14 cellular contexts compared by ENCODE assay signal in genomic region chr2:85525029-85525428, GRCh38. TPM values are rescaled to one million over a fixed set of nuclear protein-coding genes. Genes with fewer than 3 reads are reported as not detected.
A peak's percentile ranks its signal among the peaks of the same experiment; 100 is the strongest.
DNase-seq lines count a peak whose midpoint lies in the region; ATAC-seq and TF ChIP-seq lines count a peak whose summit lies in the region.
"Had no signal": no experiment of that assay in that cellular context is flagged by ENCODE, and none has a peak within 500 bp of the region (broad histone marks: within the 10 kb centered on the region; RNA-seq: fewer than 3 reads in every experiment).

No MANE protein-coding gene starts in this region.

- H3K4me1 Mint-ChIP-seq in MCF 10A (ENCODE audit: insufficient read depth, unreplicated experiment): no peaks in the 10 kb centered on the region
- no peaks in the 10 kb centered on the region for H3K4me1 Mint-ChIP-seq in CD4-positive, alpha-beta T cell (ENCODE audit: low read depth)
- H3K4me1 Mint-ChIP-seq in stimulated activated effector memory CD8-positive, alpha-beta T cell treated with anti-CD3 and anti-CD28 coated beads, Interleukin-12 subunit alpha, Interleukin-12 subunit beta, amount 100 ng/mL, for 72 hours: no peaks in the 10 kb centered on the region

- H3K9me2 ChIP-seq in OCI-LY7 (ENCODE audit: insufficient read depth, low read length): no peaks in the 10 kb centered on the region

- H4K20me1 ChIP-seq in OCI-LY7 (ENCODE audit: insufficient read depth, low read length): no peaks in the 10 kb centered on the region

- no peaks in the 10 kb centered on the region for H3K9me3 Mint-ChIP-seq in MCF 10A (ENCODE audit: unreplicated experiment)
- no peaks in the 10 kb centered on the region for H3K9me3 Mint-ChIP-seq in CD4-positive, alpha-beta T cell
- H3K9me3 Mint-ChIP-seq in stimulated activated effector memory CD8-positive, alpha-beta T cell treated with anti-CD3 and anti-CD28 coated beads, Interleukin-12 subunit alpha, Interleukin-12 subunit beta, amount 100 ng/mL, for 72 hours: no peaks in the 10 kb centered on the region
- H3K9me3 Mint-ChIP-seq: activated naive CD4-positive, alpha-beta T cell treated with anti-CD3 and anti-CD28 coated beads, Interleukin-2, amount 10 ng/mL, durations not matched to agents 7 days and 5 days; CD8-positive, alpha-beta T cell had no signal

- DNase-seq in OCI-LY7 (ENCODE audit: low spot score) (no peak), esophagus squamous epithelium (lab: John Stamatoyannopoulos, UW) (no peak), stomach (no peak), MCF 10A (ENCODE audit: unreplicated experiment) (no peak)
- DNase-seq in CD4-positive, alpha-beta T cell: no peak
- no peak for DNase-seq in stimulated activated effector memory CD8-positive, alpha-beta T cell treated with anti-CD3 and anti-CD28 coated beads, Interleukin-12 subunit alpha, Interleukin-12 subunit beta, amount 100 ng/mL, for 72 hours (ENCODE audit: low spot score in 2 of 2)
- DNase-seq: activated naive CD4-positive, alpha-beta T cell treated with anti-CD3 and anti-CD28 coated beads, Interleukin-2, amount 10 ng/mL, durations not matched to agents 7 days and 5 days; CD8-positive, alpha-beta T cell; cerebellar nuclear complex; NCI-H1092 treated with DMSO at 0.1 percent for 48 hours; NCI-H446 treated with DMSO at 0.1 percent for 48 hours; RPMI8226 had no signal

- no peaks in the 10 kb centered on the region for H3K79me2 ChIP-seq in OCI-LY7 (ENCODE audit: insufficient read depth, low read depth, low read length)

- TF ChIP-seq CTCF in OCI-LY7 (conservative IDR thresholded peaks at IDR 0.05; ENCODE audit: low read length) (no peak), esophagus squamous epithelium (IDR thresholded peaks at IDR 0.05) (no peak), stomach (IDR thresholded peaks at IDR 0.05) (no peak), MCF 10A (IDR thresholded peaks at IDR 0.05; ENCODE audit: unreplicated experiment) (no peak)
- no peak for TF ChIP-seq CTCF in CD4-positive, alpha-beta T cell (IDR thresholded peaks at IDR 0.05)

- no peaks in the 10 kb centered on the region for H3K36me3 ChIP-seq in OCI-LY7 (ENCODE audit: insufficient read depth, low read length)
- no peaks in the 10 kb centered on the region for H3K36me3 ChIP-seq in esophagus squamous epithelium
- no peaks in the 10 kb centered on the region for H3K36me3 ChIP-seq in stomach

- no peak overlapping the region for H3K4me3 Mint-ChIP-seq in MCF 10A (ENCODE audit: unreplicated experiment)
- H3K4me3 Mint-ChIP-seq in CD4-positive, alpha-beta T cell: no peak overlapping the region
- H3K4me3 Mint-ChIP-seq in stimulated activated effector memory CD8-positive, alpha-beta T cell treated with anti-CD3 and anti-CD28 coated beads, Interleukin-12 subunit alpha, Interleukin-12 subunit beta, amount 100 ng/mL, for 72 hours: no peak overlapping the region
- H3K4me3 Mint-ChIP-seq: activated naive CD4-positive, alpha-beta T cell treated with anti-CD3 and anti-CD28 coated beads, Interleukin-2, amount 10 ng/mL, durations not matched to agents 7 days and 5 days; CD8-positive, alpha-beta T cell had no signal

- no peaks in the 10 kb centered on the region for H3K36me3 Mint-ChIP-seq in MCF 10A (ENCODE audit: insufficient read depth, unreplicated experiment)
- no peaks in the 10 kb centered on the region for H3K36me3 Mint-ChIP-seq in CD4-positive, alpha-beta T cell (ENCODE audit: low read depth)
- H3K36me3 Mint-ChIP-seq in stimulated activated effector memory CD8-positive, alpha-beta T cell treated with anti-CD3 and anti-CD28 coated beads, Interleukin-12 subunit alpha, Interleukin-12 subunit beta, amount 100 ng/mL, for 72 hours: no peaks in the 10 kb centered on the region
- H3K36me3 Mint-ChIP-seq: activated naive CD4-positive, alpha-beta T cell treated with anti-CD3 and anti-CD28 coated beads, Interleukin-2, amount 10 ng/mL, durations not matched to agents 7 days and 5 days; CD8-positive, alpha-beta T cell had no signal

- CTCF ChIA-PET in OCI-LY7 (lab: Charles Lee; ENCODE audit: unreplicated experiment) (interaction anchor here (0.5 kb wide), 1 partner anchor 52 kb away, joined by 3 read pairs; no protein-coding TSS in a partner anchor), MCF 10A (lab: Yijun Ruan, JAX) (no interaction called here)
- CTCF ChIA-PET in CD4-positive, alpha-beta T cell (lab: Charles Lee): no interaction called here

- no peaks in the 10 kb centered on the region for H3K9me3 ChIP-seq in OCI-LY7 (ENCODE audit: low read length)
- H3K9me3 ChIP-seq in esophagus squamous epithelium: no peaks in the 10 kb centered on the region
- no peaks in the 10 kb centered on the region for H3K9me3 ChIP-seq in stomach
- no peaks in the 10 kb centered on the region for H3K9me3 ChIP-seq in CD4-positive, alpha-beta T cell (ENCODE audit: control insufficient read depth, low read length)

- no peak for TF ChIP-seq EP300 in stomach (IDR thresholded peaks at IDR 0.05)

- TF ChIP-seq POLR2A in esophagus squamous epithelium (IDR thresholded peaks at IDR 0.05) (no peak), stomach (IDR thresholded peaks at IDR 0.05) (no peak)

- no peaks in the 10 kb centered on the region for H3K27me3 Mint-ChIP-seq in MCF 10A (ENCODE audit: insufficient read depth, unreplicated experiment)
- no peaks in the 10 kb centered on the region for H3K27me3 Mint-ChIP-seq in CD4-positive, alpha-beta T cell

- POLR2A ChIA-PET in OCI-LY7 (lab: Charles Lee): interaction anchor here (0.7 to 1.8 kb wide), 6 partner anchors 9 to 84 kb away, joined by 3 to 5 read pairs (median 4); partner anchors contain the start of gene MAT2A
- POLR2A ChIA-PET in MCF 10A (lab: Yijun Ruan, JAX): interaction anchor here (2.6 to 2.9 kb wide), 2 partner anchors 13 to 21 kb away, joined by 10 to 17 read pairs; partner anchors contain the start of gene MAT2A
- POLR2A ChIA-PET in CD4-positive, alpha-beta T cell (lab: Charles Lee): interaction anchor here (2.8 kb wide), 1 partner anchor 14 kb away, joined by 7 read pairs; the partner anchor contains the start of gene MAT2A

- no peak overlapping the region for H3K27ac Mint-ChIP-seq in MCF 10A (ENCODE audit: low read depth, unreplicated experiment)
- H3K27ac Mint-ChIP-seq in CD4-positive, alpha-beta T cell: no peak overlapping the region
- H3K27ac Mint-ChIP-seq in stimulated activated effector memory CD8-positive, alpha-beta T cell treated with anti-CD3 and anti-CD28 coated beads, Interleukin-12 subunit alpha, Interleukin-12 subunit beta, amount 100 ng/mL, for 72 hours: no peak overlapping the region
- H3K27ac Mint-ChIP-seq: activated naive CD4-positive, alpha-beta T cell treated with anti-CD3 and anti-CD28 coated beads, Interleukin-2, amount 10 ng/mL, durations not matched to agents 7 days and 5 days; CD8-positive, alpha-beta T cell had no signal

- H3K27ac ChIP-seq in OCI-LY7 (ENCODE audit: low read depth, low read length, poor library complexity, severe bottlenecking) (no peak overlapping the region), esophagus squamous epithelium (peak overlapping the region in 3 of 4 donors; percentile 57 to 70 (median 60)), stomach (peak overlapping the region; percentile 13 to 84 (median 75))
- no peak overlapping the region for H3K27ac ChIP-seq in CD4-positive, alpha-beta T cell (ENCODE audit: low read depth, low read length)

- H3K4me3 ChIP-seq in OCI-LY7 (ENCODE audit: low read depth, low read length, poor library complexity, severe bottlenecking) (no peak overlapping the region), esophagus squamous epithelium (no peak overlapping the region), stomach (no peak overlapping the region)

- no peak for ATAC-seq in CD4-positive, alpha-beta T cell (ENCODE audit: poor library complexity)
- ATAC-seq in stimulated activated effector memory CD8-positive, alpha-beta T cell treated with anti-CD3 and anti-CD28 coated beads, Interleukin-12 subunit alpha, Interleukin-12 subunit beta, amount 100 ng/mL, for 72 hours: no peak
- ATAC-seq: CD8-positive, alpha-beta T cell; esophagus mucosa had no signal

- peak overlapping the region; percentile 38; the same call in 1 of the 2 replicates for H2AFZ ChIP-seq in OCI-LY7 (ENCODE audit: low read length)

- no TSS peak for BruUV-seq in OCI-LY7 (replicated peaks; lab: Mats Ljungman, UMichigan)
- no TSS peak for BruUV-seq in MCF 10A (replicated peaks; lab: Mats Ljungman, UMichigan)

- WGBS in esophagus squamous epithelium, 2 donors: 73 to 77% methylated on average over 5 of the region's 5 CpGs
- WGBS in stomach, 5 donors: 47 to 69% (median 52%) methylated on average over 4 to 5 of the region's 5 CpGs

- no peak overlapping the region for H3K4me2 ChIP-seq in OCI-LY7 (ENCODE audit: low read length)

- H3K27me3 ChIP-seq in esophagus squamous epithelium (no peaks in the 10 kb centered on the region), stomach (no peaks in the 10 kb centered on the region)
- H3K27me3 ChIP-seq in CD4-positive, alpha-beta T cell (ENCODE audit: control insufficient read depth, insufficient read depth, low read length): no peaks in the 10 kb centered on the region

- intact Hi-C loops in OCI-LY7 (cut with micrococcal nuclease; ENCODE audit: unreplicated experiment) (loop anchor here (10.0 kb wide), 1 partner anchor 50 kb away; no protein-coding TSS in a partner anchor), esophagus squamous epithelium (cut with DNase I) (no loop called here), stomach (cut with DNase I; ENCODE audit: low total_unique reads) (no loop called here), MCF 10A (cut with micrococcal nuclease) (no loop called here)
- intact Hi-C loops in CD4-positive, alpha-beta T cell (cut with DNase I, micrococcal nuclease): no loop called here

- H3K4me1 ChIP-seq in OCI-LY7 (ENCODE audit: insufficient read depth, low read length, poor library complexity, severe bottlenecking) (peaks cover 14% of the 10 kb centered on the region), esophagus squamous epithelium (peaks cover 0 to 27% (median 7%) of the 10 kb centered on the region in 3 donors), stomach (peaks cover 22 to 32% (median 26%) of the 10 kb centered on the region in 4 donors)

RNA-seq across cellular contexts. Expression of gene MAT2A, which starts 13.9 kb away (rescaled TPM):
- total RNA-seq in OCI-LY7 (2014; rRNA removed; shearing (Covaris generic)): 336 and 350 TPM in 2 replicates
- total RNA-seq in OCI-LY7 (2022) (462 and 466 TPM in 2 replicates), esophagus squamous epithelium (100 to 1,000 TPM in 2 of 4 donors, 10 to 100 TPM in 2; 81.8 to 272 (median 121) TPM), stomach (100 to 1,000 TPM in 3 of 5 donors, 10 to 100 TPM in 2; 88.7 to 278 (median 190) TPM), MCF 10A (2022) (348 and 366 TPM in 2 replicates)
- polyA plus RNA-seq in stomach: 100 to 1,000 TPM in 1 of 3 donors, 10 to 100 TPM in 2; 73.3 to 107 (median 91.2) TPM
- total RNA-seq in CD4-positive, alpha-beta T cell: 100 to 1,000 TPM; 121 to 122 TPM

RNA-seq across cellular contexts. Expression of gene GGCX, which starts 36.3 kb away (rescaled TPM):
- 16.5 and 33.3 TPM in 2 replicates for total RNA-seq in OCI-LY7 (2014; rRNA removed; shearing (Covaris generic))
- total RNA-seq in OCI-LY7 (2022) (32.5 and 32.8 TPM in 2 replicates), esophagus squamous epithelium (10 to 100 TPM; 19.7 to 27.5 (median 23.3) TPM), stomach (10 to 100 TPM; 12.2 to 87.5 (median 19.6) TPM), MCF 10A (2022) (49.1 and 52.2 TPM in 2 replicates)
- polyA plus RNA-seq in stomach: 10 to 100 TPM in 2 of 3 donors, 1 to 10 TPM in 1; 5.2 to 15.1 (median 14.9) TPM
- 10 to 100 TPM; 22.9 to 27.6 TPM for total RNA-seq in CD4-positive, alpha-beta T cell

RNA-seq across cellular contexts. Expression of gene VAMP8, which starts 52.4 kb away (rescaled TPM):
- 112 and 156 TPM in 2 replicates for total RNA-seq in OCI-LY7 (2014; rRNA removed; shearing (Covaris generic))
- total RNA-seq in OCI-LY7 (2022): 152 and 160 TPM in 2 replicates
- total RNA-seq in esophagus squamous epithelium: 100 to 1,000 TPM in 1 of 4 donors, 10 to 100 TPM in 3; 78.8 to 144 (median 93.8) TPM
- 100 to 1,000 TPM in 2 of 5 donors, 10 to 100 TPM in 1, 1 to 10 TPM in 1, not detected in 1; 2.2 to 191 (median 79.6) TPM for total RNA-seq in stomach
- polyA plus RNA-seq in stomach: 100 to 1,000 TPM; 358 to 568 (median 435) TPM
- 49.9 and 56.0 TPM in 2 replicates for total RNA-seq in MCF 10A (2022)
- total RNA-seq in CD4-positive, alpha-beta T cell: 10 to 100 TPM; 32.3 to 37.3 TPM

RNA-seq across cellular contexts. Expression of gene VAMP5, which starts 59.2 kb away (rescaled TPM):
- total RNA-seq in OCI-LY7 (2014; rRNA removed; shearing (Covaris generic)): 0.54 and 3.0 TPM in 2 replicates
- total RNA-seq in OCI-LY7 (2022): 3.8 and 3.9 TPM in 2 replicates
- total RNA-seq in esophagus squamous epithelium: 10 to 100 TPM in 3 of 4 donors, 1 to 10 TPM in 1; 6.1 to 45.6 (median 17.0) TPM
- 10 to 100 TPM in 4 of 5 donors, 1 to 10 TPM in 1; 7.7 to 82.6 (median 29.5) TPM for total RNA-seq in stomach
- 10 to 100 TPM; 87.7 to 95.1 (median 90.4) TPM for polyA plus RNA-seq in stomach
- 1.6 and 3.0 TPM in 2 replicates for total RNA-seq in MCF 10A (2022)
- total RNA-seq in CD4-positive, alpha-beta T cell: 10 to 100 TPM; 17.0 to 17.2 TPM
- total RNA-seq: HT1080 had no signal

Comparison
In these comparisons a context has a peak if more than half of its experiments do, and no peak if none do; other contexts are left out.
1. H3K27ac ChIP-seq: peak in esophagus squamous epithelium (3 of 4) and stomach (5 of 5); none in OCI-LY7 (single experiment) and CD4-positive, alpha-beta T cell (single experiment).